ENCODE assay signal across 1 cellular context in genomic region chr10:101704306-101704705, GRCh38.
TF ChIP-seq lines count a peak whose summit lies in the region.

No MANE protein-coding gene starts in this region.

TF ChIP-seq in H1, 55 proteins besides CTCF, POLR2A, EP300 and RAD21 (continued from another document):
- TF ChIP-seq CBX8 (IDR thresholded peaks at IDR 0.05; ENCODE audit: borderline replicate concordance, low read depth, low read length): no peak
- TF ChIP-seq, protein P1, sequence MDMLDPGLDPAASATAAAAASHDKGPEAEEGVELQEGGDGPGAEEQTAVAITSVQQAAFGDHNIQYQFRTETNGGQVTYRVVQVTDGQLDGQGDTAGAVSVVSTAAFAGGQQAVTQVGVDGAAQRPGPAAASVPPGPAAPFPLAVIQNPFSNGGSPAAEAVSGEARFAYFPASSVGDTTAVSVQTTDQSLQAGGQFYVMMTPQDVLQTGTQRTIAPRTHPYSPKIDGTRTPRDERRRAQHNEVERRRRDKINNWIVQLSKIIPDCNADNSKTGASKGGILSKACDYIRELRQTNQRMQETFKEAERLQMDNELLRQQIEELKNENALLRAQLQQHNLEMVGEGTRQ (IDR thresholded peaks at IDR 0.05; ENCODE audit: low read length): no peak
- TF ChIP-seq SRF (IDR thresholded peaks at IDR 0.05; ENCODE audit: low read depth, low read length): no peak
- no peak for TF ChIP-seq POU5F1 (IDR thresholded peaks at IDR 0.05; ENCODE audit: low read depth, low read length)
- no peak for TF ChIP-seq BCL11A (IDR thresholded peaks at IDR 0.05; ENCODE audit: low read depth in 2 of 2, low read length in 2 of 2)
- no peak for TF ChIP-seq GABPA (IDR thresholded peaks at IDR 0.05; ENCODE audit: borderline replicate concordance, insufficient read depth, low read length)
- TF ChIP-seq CHD1 (IDR thresholded peaks at IDR 0.05; ENCODE audit: low read depth, low read length): no peak
- no peak for TF ChIP-seq FOSL1 (IDR thresholded peaks at IDR 0.05; ENCODE audit: insufficient read depth, low read depth, low read length)
- TF ChIP-seq ATF2 (IDR thresholded peaks at IDR 0.05; ENCODE audit: low read length): no peak
- TF ChIP-seq GTF2F1 (IDR thresholded peaks at IDR 0.05; ENCODE audit: borderline replicate concordance, low read depth, low read length): no peak
- TF ChIP-seq SIRT6 (IDR thresholded peaks at IDR 0.05; ENCODE audit: low read length): no peak
- no peak for TF ChIP-seq CTBP2 (IDR thresholded peaks at IDR 0.05; ENCODE audit: borderline replicate concordance, insufficient read depth, insufficient read length, low read length)
- no peak for TF ChIP-seq KDM4A (IDR thresholded peaks at IDR 0.05; ENCODE audit: low read depth, low read length, severe bottlenecking)
- no peak for TF ChIP-seq HDAC6 (IDR thresholded peaks at IDR 0.05; ENCODE audit: low read depth, low read length)
